Comparison of ENCODE assay signal across 1 cellular context in the genomic region with DNA sequence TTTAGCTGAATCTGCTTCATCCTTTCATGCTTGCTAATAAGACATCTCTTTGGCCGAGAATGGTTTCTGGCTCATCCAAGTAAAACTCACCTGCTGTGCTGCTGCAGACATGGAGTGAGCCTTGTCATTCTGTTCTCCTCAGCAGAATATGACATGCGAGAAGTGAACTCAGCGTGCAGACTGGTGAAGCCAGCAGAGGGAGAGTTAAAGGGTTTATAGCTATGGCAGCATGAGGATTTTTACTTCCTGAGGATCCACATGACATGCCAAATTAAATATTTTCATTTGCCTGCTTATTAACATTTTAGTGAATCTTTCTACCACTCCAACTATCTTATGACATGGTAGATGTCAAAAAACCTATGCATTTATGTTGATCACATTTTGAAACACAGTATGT.
TF ChIP-seq lines count a peak whose summit lies in the region.

No MANE protein-coding gene starts in this region.

TF ChIP-seq in HepG2, 621 proteins besides CTCF, POLR2A, EP300 and RAD21 (continued from another document):
- TF ChIP-seq, protein P1, sequence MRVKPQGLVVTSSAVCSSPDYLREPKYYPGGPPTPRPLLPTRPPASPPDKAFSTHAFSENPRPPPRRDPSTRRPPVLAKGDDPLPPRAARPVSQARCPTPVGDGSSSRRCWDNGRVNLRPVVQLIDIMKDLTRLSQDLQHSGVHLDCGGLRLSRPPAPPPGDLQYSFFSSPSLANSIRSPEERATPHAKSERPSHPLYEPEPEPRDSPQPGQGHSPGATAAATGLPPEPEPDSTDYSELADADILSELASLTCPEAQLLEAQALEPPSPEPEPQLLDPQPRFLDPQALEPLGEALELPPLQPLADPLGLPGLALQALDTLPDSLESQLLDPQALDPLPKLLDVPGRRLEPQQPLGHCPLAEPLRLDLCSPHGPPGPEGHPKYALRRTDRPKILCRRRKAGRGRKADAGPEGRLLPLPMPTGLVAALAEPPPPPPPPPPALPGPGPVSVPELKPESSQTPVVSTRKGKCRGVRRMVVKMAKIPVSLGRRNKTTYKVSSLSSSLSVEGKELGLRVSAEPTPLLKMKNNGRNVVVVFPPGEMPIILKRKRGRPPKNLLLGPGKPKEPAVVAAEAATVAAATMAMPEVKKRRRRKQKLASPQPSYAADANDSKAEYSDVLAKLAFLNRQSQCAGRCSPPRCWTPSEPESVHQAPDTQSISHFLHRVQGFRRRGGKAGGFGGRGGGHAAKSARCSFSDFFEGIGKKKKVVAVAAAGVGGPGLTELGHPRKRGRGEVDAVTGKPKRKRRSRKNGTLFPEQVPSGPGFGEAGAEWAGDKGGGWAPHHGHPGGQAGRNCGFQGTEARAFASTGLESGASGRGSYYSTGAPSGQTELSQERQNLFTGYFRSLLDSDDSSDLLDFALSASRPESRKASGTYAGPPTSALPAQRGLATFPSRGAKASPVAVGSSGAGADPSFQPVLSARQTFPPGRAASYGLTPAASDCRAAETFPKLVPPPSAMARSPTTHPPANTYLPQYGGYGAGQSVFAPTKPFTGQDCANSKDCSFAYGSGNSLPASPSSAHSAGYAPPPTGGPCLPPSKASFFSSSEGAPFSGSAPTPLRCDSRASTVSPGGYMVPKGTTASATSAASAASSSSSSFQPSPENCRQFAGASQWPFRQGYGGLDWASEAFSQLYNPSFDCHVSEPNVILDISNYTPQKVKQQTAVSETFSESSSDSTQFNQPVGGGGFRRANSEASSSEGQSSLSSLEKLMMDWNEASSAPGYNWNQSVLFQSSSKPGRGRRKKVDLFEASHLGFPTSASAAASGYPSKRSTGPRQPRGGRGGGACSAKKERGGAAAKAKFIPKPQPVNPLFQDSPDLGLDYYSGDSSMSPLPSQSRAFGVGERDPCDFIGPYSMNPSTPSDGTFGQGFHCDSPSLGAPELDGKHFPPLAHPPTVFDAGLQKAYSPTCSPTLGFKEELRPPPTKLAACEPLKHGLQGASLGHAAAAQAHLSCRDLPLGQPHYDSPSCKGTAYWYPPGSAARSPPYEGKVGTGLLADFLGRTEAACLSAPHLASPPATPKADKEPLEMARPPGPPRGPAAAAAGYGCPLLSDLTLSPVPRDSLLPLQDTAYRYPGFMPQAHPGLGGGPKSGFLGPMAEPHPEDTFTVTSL (CRISPR knock-in tag; IDR thresholded peaks at IDR 0.05; ENCODE audit: borderline replicate concordance): no peak
- TF ChIP-seq ZNF121 (CRISPR knock-in tag; IDR thresholded peaks at IDR 0.05) (no peak), KLF9 (CRISPR knock-in tag; IDR thresholded peaks at IDR 0.05; ENCODE audit: low read depth) (no peak)
